1 cellular context compared by ENCODE assay signal in the genomic region with DNA sequence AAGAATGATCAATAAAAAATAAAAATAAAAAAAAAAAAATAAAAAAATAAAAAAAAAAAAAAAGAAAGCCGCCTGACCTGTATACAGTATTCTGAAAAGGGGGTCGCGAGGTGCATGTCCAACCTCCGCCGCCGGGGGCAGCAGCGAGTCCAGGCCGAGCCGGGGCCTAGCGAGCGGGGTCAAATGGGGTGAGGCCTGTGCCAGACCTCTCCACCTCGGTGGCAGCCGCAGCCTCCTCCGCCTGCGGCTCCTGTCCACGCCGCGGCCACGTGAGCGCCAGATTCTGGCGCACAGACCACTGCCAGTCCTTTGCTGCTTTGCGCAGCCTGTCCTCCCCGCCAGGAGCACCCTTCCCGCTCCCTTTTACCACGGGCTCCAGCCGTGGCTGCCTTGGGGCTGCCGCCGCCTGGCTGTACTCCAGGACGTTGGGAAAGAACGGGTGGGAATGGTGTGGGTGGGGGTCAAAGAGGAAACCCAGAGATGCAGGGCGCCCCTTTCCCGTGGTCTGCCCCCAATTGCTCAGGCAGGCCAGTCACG.
TF ChIP-seq lines count a peak whose summit lies in the region.

No MANE protein-coding gene starts in this region.

TF ChIP-seq in HEK293, 187 proteins besides CTCF, POLR2A, EP300 and RAD21 (continued from another document and continues in another):
- TF ChIP-seq ZNF610 (tag by site-specific recombination; IDR thresholded peaks at IDR 0.05; ENCODE audit: borderline replicate concordance) (0 out of 2 replicates have a peak, but pooled peaks have one; percentile 31), TRIM28 (IDR thresholded peaks at IDR 0.05; ENCODE audit: borderline replicate concordance, low read length) (no peak), ZNF302 (tag by site-specific recombination; IDR thresholded peaks at IDR 0.05; ENCODE audit: low read depth) (no peak), GLIS1 (tag by site-specific recombination; IDR thresholded peaks at IDR 0.05) (no peak), ZNF660 (tag by site-specific recombination; IDR thresholded peaks at IDR 0.05) (no peak), ZNF830 (tag by site-specific recombination; IDR thresholded peaks at IDR 0.05; ENCODE audit: low read depth) (no peak), OVOL3 (tag by site-specific recombination; IDR thresholded peaks at IDR 0.05) (no peak), ZNF600 (tag by site-specific recombination; IDR thresholded peaks at IDR 0.05) (peak; percentile 93), TCF7L2 (IDR thresholded peaks at IDR 0.05; ENCODE audit: borderline replicate concordance, low read depth, low read length) (no peak), ZEB2 (tag by site-specific recombination; IDR thresholded peaks at IDR 0.05) (peak; percentile 61; the same call in 1 of the 2 replicates), ZFP37 (tag by site-specific recombination; IDR thresholded peaks at IDR 0.05) (no peak), ZSCAN30 (tag by site-specific recombination; IDR thresholded peaks at IDR 0.05) (peak; percentile 54), KLF1 (tag by site-specific recombination; IDR thresholded peaks at IDR 0.05) (peak; percentile 27; the same call in 1 of the 2 replicates), ZNF324 (tag by site-specific recombination; IDR thresholded peaks at IDR 0.05) (0 out of 2 replicates have a peak, but pooled peaks have one; percentile 67), ZNF777 (tag by site-specific recombination; IDR thresholded peaks at IDR 0.05; ENCODE audit: borderline replicate concordance) (no peak), ZNF114 (tag by site-specific recombination; IDR thresholded peaks at IDR 0.05) (no peak), ZNF544 (tag by site-specific recombination; IDR thresholded peaks at IDR 0.05) (no peak), KLF8 (tag by site-specific recombination; IDR thresholded peaks at IDR 0.05) (peak; percentile 32; the same call in 1 of the 2 replicates), ZNF350 (tag by site-specific recombination; IDR thresholded peaks at IDR 0.05) (no peak), KLF10 (tag by site-specific recombination; IDR thresholded peaks at IDR 0.05) (no peak), ZFP69B (tag by site-specific recombination; IDR thresholded peaks at IDR 0.05) (peak; percentile 29; the same call in 1 of the 2 replicates), ZNF76 (tag by site-specific recombination; IDR thresholded peaks at IDR 0.05; ENCODE audit: borderline replicate concordance, low read depth) (peak; percentile 32; the same call in 1 of the 2 replicates), ZNF211 (tag by site-specific recombination; IDR thresholded peaks at IDR 0.05; ENCODE audit: low read depth) (no peak), ZNF776 (tag by site-specific recombination; IDR thresholded peaks at IDR 0.05; ENCODE audit: borderline replicate concordance) (no peak), ZNF48 (tag by site-specific recombination; IDR thresholded peaks at IDR 0.05) (no peak), ZNF16 (tag by site-specific recombination; IDR thresholded peaks at IDR 0.05; ENCODE audit: low read depth) (no peak), ZNF624 (tag by site-specific recombination; IDR thresholded peaks at IDR 0.05) (no peak), KLF16 (tag by site-specific recombination; IDR thresholded peaks at IDR 0.05) (0 out of 2 replicates have a peak, but pooled peaks have one; percentile 18), ZNF843 (tag by site-specific recombination; IDR thresholded peaks at IDR 0.05) (peak; percentile 49; the same call in 1 of the 2 replicates), ZNF837 (tag by site-specific recombination; IDR thresholded peaks at IDR 0.05) (no peak), ZBTB8A (tag by site-specific recombination; IDR thresholded peaks at IDR 0.05) (peak; percentile 76), ZNF433 (tag by site-specific recombination; IDR thresholded peaks at IDR 0.05; ENCODE audit: low read depth) (no peak), GFI1B (tag by site-specific recombination; IDR thresholded peaks at IDR 0.05) (no peak), ZSCAN16 (tag by site-specific recombination; IDR thresholded peaks at IDR 0.05) (no peak), OSR2 (tag by site-specific recombination; IDR thresholded peaks at IDR 0.05) (no peak), ZXDB (tag by site-specific recombination; IDR thresholded peaks at IDR 0.05) (peak; percentile 75; the same call in 1 of the 2 replicates), SP7 (tag by site-specific recombination; IDR thresholded peaks at IDR 0.05) (peak; percentile 75), KLF9 (tag by site-specific recombination; IDR thresholded peaks at IDR 0.05; ENCODE audit: low read depth) (no peak), ZNF521 (tag by site-specific recombination; IDR thresholded peaks at IDR 0.05) (no peak), ZNF623 (tag by site-specific recombination; IDR thresholded peaks at IDR 0.05) (0 out of 2 replicates have a peak, but pooled peaks have one; percentile 14), ZNF184 (tag by site-specific recombination; IDR thresholded peaks at IDR 0.05) (no peak), ZNF239 (tag by site-specific recombination; IDR thresholded peaks at IDR 0.05) (no peak), GLIS2 (tag by site-specific recombination; IDR thresholded peaks at IDR 0.05) (no peak), ZNF571 (tag by site-specific recombination; IDR thresholded peaks at IDR 0.05) (no peak)
- TF ChIP-seq, protein P1, sequence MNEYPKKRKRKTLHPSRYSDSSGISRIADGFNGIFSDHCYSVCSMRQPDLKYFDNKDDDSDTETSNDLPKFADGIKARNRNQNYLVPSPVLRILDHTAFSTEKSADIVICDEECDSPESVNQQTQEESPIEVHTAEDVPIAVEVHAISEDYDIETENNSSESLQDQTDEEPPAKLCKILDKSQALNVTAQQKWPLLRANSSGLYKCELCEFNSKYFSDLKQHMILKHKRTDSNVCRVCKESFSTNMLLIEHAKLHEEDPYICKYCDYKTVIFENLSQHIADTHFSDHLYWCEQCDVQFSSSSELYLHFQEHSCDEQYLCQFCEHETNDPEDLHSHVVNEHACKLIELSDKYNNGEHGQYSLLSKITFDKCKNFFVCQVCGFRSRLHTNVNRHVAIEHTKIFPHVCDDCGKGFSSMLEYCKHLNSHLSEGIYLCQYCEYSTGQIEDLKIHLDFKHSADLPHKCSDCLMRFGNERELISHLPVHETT (tag by site-specific recombination; IDR thresholded peaks at IDR 0.05), result peak; percentile 35; the same call in 1 of the 2 replicates
- TF ChIP-seq, protein P2, sequence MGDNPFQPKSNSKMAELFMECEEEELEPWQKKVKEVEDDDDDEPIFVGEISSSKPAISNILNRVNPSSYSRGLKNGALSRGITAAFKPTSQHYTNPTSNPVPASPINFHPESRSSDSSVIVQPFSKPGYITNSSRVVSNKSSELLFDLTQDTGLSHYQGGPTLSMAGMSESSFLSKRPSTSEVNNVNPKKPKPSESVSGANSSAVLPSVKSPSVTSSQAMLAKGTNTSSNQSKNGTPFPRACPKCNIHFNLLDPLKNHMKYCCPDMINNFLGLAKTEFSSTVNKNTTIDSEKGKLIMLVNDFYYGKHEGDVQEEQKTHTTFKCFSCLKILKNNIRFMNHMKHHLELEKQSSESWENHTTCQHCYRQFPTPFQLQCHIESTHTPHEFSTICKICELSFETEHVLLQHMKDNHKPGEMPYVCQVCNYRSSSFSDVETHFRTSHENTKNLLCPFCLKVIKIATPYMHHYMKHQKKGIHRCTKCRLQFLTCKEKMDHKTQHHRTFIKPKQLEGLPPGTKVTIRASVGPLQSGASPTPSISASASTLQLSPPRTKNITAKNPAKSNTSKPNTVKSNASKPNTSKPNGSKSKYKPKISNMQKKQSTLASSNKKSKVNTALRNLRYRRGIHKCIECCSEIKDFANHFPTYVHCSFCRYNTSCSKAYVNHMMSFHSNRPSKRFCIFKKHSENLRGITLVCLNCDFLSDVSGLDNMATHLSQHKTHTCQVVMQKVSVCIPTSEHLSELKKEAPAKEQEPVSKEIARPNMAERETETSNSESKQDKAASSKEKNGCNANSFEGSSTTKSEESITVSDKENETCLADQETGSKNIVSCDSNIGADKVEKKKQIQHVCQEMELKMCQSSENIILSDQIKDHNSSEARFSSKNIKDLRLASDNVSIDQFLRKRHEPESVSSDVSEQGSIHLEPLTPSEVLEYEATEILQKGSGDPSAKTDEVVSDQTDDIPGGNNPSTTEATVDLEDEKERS (tag by site-specific recombination; IDR thresholded peaks at IDR 0.05), result no peak
- TF ChIP-seq, protein P3, sequence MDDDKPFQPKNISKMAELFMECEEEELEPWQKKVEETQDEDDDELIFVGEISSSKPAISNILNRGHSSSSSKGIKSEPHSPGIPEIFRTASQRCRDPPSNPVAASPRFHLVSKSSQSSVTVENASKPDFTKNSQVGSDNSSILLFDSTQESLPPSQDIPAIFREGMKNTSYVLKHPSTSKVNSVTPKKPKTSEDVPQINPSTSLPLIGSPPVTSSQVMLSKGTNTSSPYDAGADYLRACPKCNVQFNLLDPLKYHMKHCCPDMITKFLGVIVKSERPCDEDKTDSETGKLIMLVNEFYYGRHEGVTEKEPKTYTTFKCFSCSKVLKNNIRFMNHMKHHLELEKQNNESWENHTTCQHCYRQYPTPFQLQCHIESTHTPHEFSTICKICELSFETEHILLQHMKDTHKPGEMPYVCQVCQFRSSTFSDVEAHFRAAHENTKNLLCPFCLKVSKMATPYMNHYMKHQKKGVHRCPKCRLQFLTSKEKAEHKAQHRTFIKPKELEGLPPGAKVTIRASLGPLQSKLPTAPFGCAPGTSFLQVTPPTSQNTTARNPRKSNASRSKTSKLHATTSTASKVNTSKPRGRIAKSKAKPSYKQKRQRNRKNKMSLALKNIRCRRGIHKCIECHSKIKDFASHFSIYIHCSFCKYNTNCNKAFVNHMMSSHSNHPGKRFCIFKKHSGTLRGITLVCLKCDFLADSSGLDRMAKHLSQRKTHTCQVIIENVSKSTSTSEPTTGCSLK (tag by site-specific recombination; IDR thresholded peaks at IDR 0.05), result no peak
- TF ChIP-seq, protein P4, sequence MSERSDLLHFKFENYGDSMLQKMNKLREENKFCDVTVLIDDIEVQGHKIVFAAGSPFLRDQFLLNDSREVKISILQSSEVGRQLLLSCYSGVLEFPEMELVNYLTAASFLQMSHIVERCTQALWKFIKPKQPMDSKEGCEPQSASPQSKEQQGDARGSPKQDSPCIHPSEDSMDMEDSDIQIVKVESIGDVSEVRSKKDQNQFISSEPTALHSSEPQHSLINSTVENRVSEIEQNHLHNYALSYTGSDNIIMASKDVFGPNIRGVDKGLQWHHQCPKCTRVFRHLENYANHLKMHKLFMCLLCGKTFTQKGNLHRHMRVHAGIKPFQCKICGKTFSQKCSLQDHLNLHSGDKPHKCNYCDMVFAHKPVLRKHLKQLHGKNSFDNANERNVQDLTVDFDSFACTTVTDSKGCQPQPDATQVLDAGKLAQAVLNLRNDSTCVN (tag by site-specific recombination; optimal IDR thresholded peaks at IDR 0.05), result peak; percentile 50
- TF ChIP-seq, protein P5, sequence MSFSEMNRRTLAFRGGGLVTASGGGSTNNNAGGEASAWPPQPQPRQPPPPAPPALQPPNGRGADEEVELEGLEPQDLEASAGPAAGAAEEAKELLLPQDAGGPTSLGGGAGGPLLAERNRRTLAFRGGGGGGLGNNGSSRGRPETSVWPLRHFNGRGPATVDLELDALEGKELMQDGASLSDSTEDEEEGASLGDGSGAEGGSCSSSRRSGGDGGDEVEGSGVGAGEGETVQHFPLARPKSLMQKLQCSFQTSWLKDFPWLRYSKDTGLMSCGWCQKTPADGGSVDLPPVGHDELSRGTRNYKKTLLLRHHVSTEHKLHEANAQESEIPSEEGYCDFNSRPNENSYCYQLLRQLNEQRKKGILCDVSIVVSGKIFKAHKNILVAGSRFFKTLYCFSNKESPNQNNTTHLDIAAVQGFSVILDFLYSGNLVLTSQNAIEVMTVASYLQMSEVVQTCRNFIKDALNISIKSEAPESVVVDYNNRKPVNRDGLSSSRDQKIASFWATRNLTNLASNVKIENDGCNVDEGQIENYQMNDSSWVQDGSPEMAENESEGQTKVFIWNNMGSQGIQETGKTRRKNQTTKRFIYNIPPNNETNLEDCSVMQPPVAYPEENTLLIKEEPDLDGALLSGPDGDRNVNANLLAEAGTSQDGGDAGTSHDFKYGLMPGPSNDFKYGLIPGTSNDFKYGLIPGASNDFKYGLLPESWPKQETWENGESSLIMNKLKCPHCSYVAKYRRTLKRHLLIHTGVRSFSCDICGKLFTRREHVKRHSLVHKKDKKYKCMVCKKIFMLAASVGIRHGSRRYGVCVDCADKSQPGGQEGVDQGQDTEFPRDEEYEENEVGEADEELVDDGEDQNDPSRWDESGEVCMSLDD (tag by site-specific recombination; IDR thresholded peaks at IDR 0.05), result no peak
- TF ChIP-seq, protein P6, sequence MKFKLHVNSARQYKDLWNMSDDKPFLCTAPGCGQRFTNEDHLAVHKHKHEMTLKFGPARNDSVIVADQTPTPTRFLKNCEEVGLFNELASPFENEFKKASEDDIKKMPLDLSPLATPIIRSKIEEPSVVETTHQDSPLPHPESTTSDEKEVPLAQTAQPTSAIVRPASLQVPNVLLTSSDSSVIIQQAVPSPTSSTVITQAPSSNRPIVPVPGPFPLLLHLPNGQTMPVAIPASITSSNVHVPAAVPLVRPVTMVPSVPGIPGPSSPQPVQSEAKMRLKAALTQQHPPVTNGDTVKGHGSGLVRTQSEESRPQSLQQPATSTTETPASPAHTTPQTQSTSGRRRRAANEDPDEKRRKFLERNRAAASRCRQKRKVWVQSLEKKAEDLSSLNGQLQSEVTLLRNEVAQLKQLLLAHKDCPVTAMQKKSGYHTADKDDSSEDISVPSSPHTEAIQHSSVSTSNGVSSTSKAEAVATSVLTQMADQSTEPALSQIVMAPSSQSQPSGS (tag by site-specific recombination; IDR thresholded peaks at IDR 0.05; ENCODE audit: low read depth), result no peak
- TF ChIP-seq, protein P7, sequence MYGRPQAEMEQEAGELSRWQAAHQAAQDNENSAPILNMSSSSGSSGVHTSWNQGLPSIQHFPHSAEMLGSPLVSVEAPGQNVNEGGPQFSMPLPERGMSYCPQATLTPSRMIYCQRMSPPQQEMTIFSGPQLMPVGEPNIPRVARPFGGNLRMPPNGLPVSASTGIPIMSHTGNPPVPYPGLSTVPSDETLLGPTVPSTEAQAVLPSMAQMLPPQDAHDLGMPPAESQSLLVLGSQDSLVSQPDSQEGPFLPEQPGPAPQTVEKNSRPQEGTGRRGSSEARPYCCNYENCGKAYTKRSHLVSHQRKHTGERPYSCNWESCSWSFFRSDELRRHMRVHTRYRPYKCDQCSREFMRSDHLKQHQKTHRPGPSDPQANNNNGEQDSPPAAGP (tag by site-specific recombination; IDR thresholded peaks at IDR 0.05), result peak; percentile 43; the same call in 1 of the 2 replicates
- TF ChIP-seq, protein P8, sequence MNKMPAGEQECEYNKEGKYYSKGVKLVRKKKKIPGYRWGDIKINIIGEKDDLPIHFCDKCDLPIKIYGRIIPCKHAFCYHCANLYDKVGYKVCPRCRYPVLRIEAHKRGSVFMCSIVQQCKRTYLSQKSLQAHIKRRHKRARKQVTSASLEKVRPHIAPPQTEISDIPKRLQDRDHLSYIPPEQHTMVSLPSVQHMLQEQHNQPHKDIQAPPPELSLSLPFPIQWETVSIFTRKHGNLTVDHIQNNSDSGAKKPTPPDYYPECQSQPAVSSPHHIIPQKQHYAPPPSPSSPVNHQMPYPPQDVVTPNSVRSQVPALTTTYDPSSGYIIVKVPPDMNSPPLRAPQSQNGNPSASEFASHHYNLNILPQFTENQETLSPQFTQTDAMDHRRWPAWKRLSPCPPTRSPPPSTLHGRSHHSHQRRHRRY (tag by site-specific recombination; IDR thresholded peaks at IDR 0.05), result no peak
